ENCODE assay signal across 1 cellular context in the genomic region with DNA sequence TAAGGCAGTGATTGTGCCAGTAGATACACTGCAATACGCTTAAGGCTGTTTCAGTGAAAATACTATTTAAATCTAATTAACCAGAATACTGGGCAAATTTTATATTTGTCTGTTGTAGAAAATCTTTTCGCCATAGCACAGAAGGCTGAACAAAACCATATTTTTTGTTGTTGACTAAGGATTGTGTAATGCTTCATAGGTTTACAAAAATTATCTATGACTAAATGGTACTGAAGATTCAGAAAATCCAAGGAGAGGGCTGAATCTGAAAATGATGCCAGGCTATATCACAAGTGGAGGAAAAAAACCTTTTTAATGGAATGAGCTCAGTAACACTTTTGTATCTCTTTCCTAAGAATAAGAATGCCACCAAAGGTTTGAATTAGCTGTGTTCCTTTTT.
TF ChIP-seq lines count a peak whose summit lies in the region.

No MANE protein-coding gene starts in this region.

TF ChIP-seq in GM12878, 131 proteins besides CTCF, POLR2A, EP300 and RAD21:
- TF ChIP-seq ATF7 (IDR thresholded peaks at IDR 0.05; ENCODE audit: low read depth) (no peak), KAT2A (conservative IDR thresholded peaks at IDR 0.05; ENCODE audit: control insufficient read depth, low read depth, low read length) (no peak)
